Comparison of ENCODE assay signal across 8 cellular contexts in genomic region chr7:20784311-20785210, GRCh38. TPM values are rescaled to one million over a fixed set of nuclear protein-coding genes. Genes with fewer than 3 reads are reported as not detected.
A peak's percentile ranks its signal among the peaks of the same experiment; 100 is the strongest.
DNase-seq lines count a peak whose midpoint lies in the region; ATAC-seq and TF ChIP-seq lines count a peak whose summit lies in the region.

No MANE protein-coding gene starts in this region.

- no peaks in the 10 kb centered on the region for H3K9me3 ChIP-seq in ES-I3 (ENCODE audit: control insufficient read depth, insufficient read depth, low read length)
- H3K9me3 ChIP-seq in ectodermal cell (ENCODE audit: control insufficient read depth, low read length) = no peaks in the 10 kb centered on the region

- H3K27me3 ChIP-seq in ectodermal cell (ENCODE audit: control insufficient read depth, insufficient read depth, low read length, poor library complexity, severe bottlenecking) = peaks cover 53% of the 10 kb centered on the region

- H3K4me1 ChIP-seq in ES-I3 (ENCODE audit: insufficient read depth, low read length) = peaks cover 21% of the 10 kb centered on the region
- H3K4me1 ChIP-seq in ectodermal cell (ENCODE audit: control insufficient read depth, insufficient read depth, low read length) = peaks cover 21% of the 10 kb centered on the region

- no peak overlapping the region for H3K27ac Mint-ChIP-seq in progenitor cell of endocrine pancreas

- H3K4me3 Mint-ChIP-seq in progenitor cell of endocrine pancreas (ENCODE audit: low read depth) = peak overlapping the region; percentile 38

- TF ChIP-seq CTCF in LNCaP clone FGC (IDR thresholded peaks at IDR 0.05; ENCODE audit: control insufficient read depth, extremely low read depth, insufficient read depth) = peak; percentile 31
- peak; percentile 48 for TF ChIP-seq CTCF in progenitor cell of endocrine pancreas (IDR thresholded peaks at IDR 0.05; ENCODE audit: unreplicated experiment)

- H3K4me3 ChIP-seq in LNCaP clone FGC (ENCODE audit: low read depth, low read length) = peak overlapping the region; percentile 37
- peak overlapping the region; percentile 88 for H3K4me3 ChIP-seq in ectodermal cell (ENCODE audit: insufficient read depth, low read depth, low read length)

- H3K36me3 Mint-ChIP-seq in progenitor cell of endocrine pancreas (ENCODE audit: insufficient read depth) = no peaks in the 10 kb centered on the region

- DNase-seq in LNCaP clone FGC (ENCODE audit: low read depth) (no peak), progenitor cell of endocrine pancreas (ENCODE audit: low spot score, unreplicated experiment) (no peak), middle frontal gyrus (ENCODE audit: extremely low spot score, low spot score) (no peak), amygdala (lab: John Stamatoyannopoulos, UW) (no peak)

- no peaks in the 10 kb centered on the region for H3K36me3 ChIP-seq in ES-I3 (ENCODE audit: insufficient read depth, low read length)
- peaks cover 13% of the 10 kb centered on the region for H3K36me3 ChIP-seq in ectodermal cell (ENCODE audit: control insufficient read depth, insufficient read depth, low read length)

- peaks cover 85% of the 10 kb centered on the region for H3K27me3 Mint-ChIP-seq in progenitor cell of endocrine pancreas

- ATAC-seq in GM19324 (IDR thresholded peaks at IDR 0.05; ENCODE audit: low FRiP score, unreplicated experiment) (no peak), GM19455 (IDR thresholded peaks at IDR 0.05; ENCODE audit: unreplicated experiment) (no peak)

- WGBS in ectodermal cell, 2 experiments = 1% methylated on average over 107 of the region's 107 CpGs

- H3K4me1 Mint-ChIP-seq in progenitor cell of endocrine pancreas (ENCODE audit: low read depth) = peaks cover 17% of the 10 kb centered on the region

- peak overlapping the region; percentile 59 for H3K9ac ChIP-seq in ES-I3 (ENCODE audit: low read depth, low read length)

- peak overlapping the region; percentile 83 for H3K27ac ChIP-seq in ectodermal cell (ENCODE audit: insufficient read depth, low read depth, low read length, poor library complexity, severe bottlenecking)

- no peaks in the 10 kb centered on the region for H3K9me3 Mint-ChIP-seq in progenitor cell of endocrine pancreas (ENCODE audit: low read depth)

RNA-seq across cellular contexts. Expression of gene SP8, which starts 2.1 kb away (rescaled TPM):
- 45.2 TPM for polyA plus RNA-seq in ectodermal cell (2013, experiment 1 of 4)
- polyA plus RNA-seq in ectodermal cell (2013, experiment 2 of 4) = 64.6 TPM
- polyA plus RNA-seq in ectodermal cell (2013, experiment 3 of 4) = 44.9 TPM
- 44.9 TPM for polyA plus RNA-seq in ectodermal cell (2013, experiment 4 of 4)
- total RNA-seq in progenitor cell of endocrine pancreas = 1.1 and 2.1 TPM in 2 replicates
